Comparison of ENCODE assay signal across 11 cellular contexts in the genomic region with DNA sequence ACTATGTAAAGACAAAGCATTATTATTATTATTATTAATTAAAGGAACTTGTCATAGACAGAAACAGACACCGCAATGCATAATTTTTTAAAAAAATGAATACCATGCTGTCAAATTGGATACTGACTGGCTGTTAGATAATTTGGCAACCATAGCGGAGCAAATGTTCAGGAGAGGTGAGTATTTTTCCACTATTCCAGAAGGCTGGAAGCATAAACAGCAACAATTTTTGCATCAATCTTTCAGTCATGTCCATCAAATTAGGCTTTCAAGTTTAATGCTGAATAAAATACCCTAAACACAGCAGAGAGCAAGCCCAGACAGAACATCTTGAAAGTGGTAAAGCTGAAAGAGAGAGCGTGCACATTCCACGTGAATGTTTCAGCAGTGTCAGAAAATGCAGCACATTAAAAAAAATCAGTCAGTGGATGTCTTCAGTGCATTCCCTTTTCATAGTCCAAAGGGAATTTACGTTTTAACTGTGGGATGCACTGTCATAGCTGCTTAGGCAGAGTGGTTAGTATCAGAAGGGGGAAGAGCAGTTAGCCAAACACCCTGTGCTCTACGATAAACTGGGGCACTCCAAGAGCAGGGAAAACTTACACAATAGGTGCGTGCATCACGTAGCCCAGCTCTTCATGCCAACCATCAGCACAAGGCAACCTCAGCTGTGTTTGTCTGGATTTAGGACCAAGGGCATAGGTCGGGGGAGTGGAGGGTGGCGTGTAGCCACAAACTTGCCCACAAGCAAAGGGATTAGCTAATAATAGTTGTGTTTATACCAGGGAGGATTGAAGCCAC.
DNase-seq lines count a peak whose midpoint lies in the region; ATAC-seq and TF ChIP-seq lines count a peak whose summit lies in the region.
"Had no signal": no experiment of that assay in that cellular context is flagged by ENCODE, and none has a peak within 500 bp of the region (broad histone marks: within the 10 kb centered on the region; RNA-seq: fewer than 3 reads in every experiment).

No MANE protein-coding gene starts in this region.

- peak overlapping the region; percentile 11 for H4K91ac ChIP-seq in mesenchymal stem cell (ENCODE audit: low read length)

- no peak overlapping the region for H2BK5ac ChIP-seq in mesenchymal stem cell (ENCODE audit: low read depth, low read length, poor library complexity, severe bottlenecking)

- no peak overlapping the region for H2AFZ ChIP-seq in mesenchymal stem cell (ENCODE audit: low read depth, low read length)

- CTCF ChIA-PET in A673 (lab: Charles Lee) = interaction anchor here (1.4 kb wide), 1 partner anchor 20 kb away, joined by 5 read pairs; no protein-coding TSS in a partner anchor

- WGBS in mesenchymal stem cell = 71% methylated on average over 7 of the region's 10 CpGs

- no peak overlapping the region for H2AK5ac ChIP-seq in mesenchymal stem cell (ENCODE audit: low read length, severe bottlenecking)

- H2BK12ac ChIP-seq in mesenchymal stem cell (ENCODE audit: low read length in 2 of 2) = no peak overlapping the region

- H3K4me1 ChIP-seq in A673 (ENCODE audit: insufficient read depth, low read length, poor library complexity, severe bottlenecking) (peaks cover 13% of the 10 kb centered on the region), mesenchymal stem cell (ENCODE audit: control insufficient read depth, insufficient read depth, low read depth, low read length) (no peaks in the 10 kb centered on the region)

- POLR2A ChIA-PET in A673 (lab: Charles Lee; ENCODE audit: low non-redundant PET) = interaction anchor here (0.6 kb wide), 1 partner anchor 371 kb away, joined by 4 read pairs; no protein-coding TSS in a partner anchor

- TF ChIP-seq CTCF in A673 (conservative IDR thresholded peaks at IDR 0.05; ENCODE audit: low read depth, low read length) (no peak), dorsolateral prefrontal cortex (IDR thresholded peaks at IDR 0.05 in 54 of 56, conservative IDR thresholded peaks at IDR 0.05 in 2 of 56; ENCODE audit: low read depth in 1 of 56, partially characterized antibody in 56 of 56) (no peak)

- H3K9me3 ChIP-seq in A673 (ENCODE audit: low read depth, low read length, poor library complexity, severe bottlenecking) = peaks cover 9% of the 10 kb centered on the region
- H3K9me3 ChIP-seq in mesenchymal stem cell (ENCODE audit: control insufficient read depth, low read length) = peaks cover 4% of the 10 kb centered on the region

- H3K79me1 ChIP-seq in mesenchymal stem cell (replicated peaks; ENCODE audit: low read length, poor library complexity, severe bottlenecking) = no peaks in the 10 kb centered on the region

- H3K4me3 ChIP-seq in A673 (ENCODE audit: low read depth, low read length, poor library complexity, severe bottlenecking) (no peak overlapping the region), dorsolateral prefrontal cortex (peak overlapping the region in 12 of 59 donors; percentile 1 to 35 (median 18)), mesenchymal stem cell (ENCODE audit: insufficient read depth in 1 of 2, low read depth in 1 of 2, low read length in 2 of 2) (peak overlapping the region in 1 of 2 experiments; percentile 21)

- no peak overlapping the region for H2BK15ac ChIP-seq in mesenchymal stem cell (ENCODE audit: low read depth, poor library complexity, severe bottlenecking)

- no peak overlapping the region for H3K4me2 ChIP-seq in mesenchymal stem cell (ENCODE audit: low read length, poor library complexity, severe bottlenecking)

- H3K14ac ChIP-seq in mesenchymal stem cell (ENCODE audit: low read length in 2 of 2) = no peak overlapping the region

- H2BK120ac ChIP-seq in mesenchymal stem cell (ENCODE audit: low read depth, low read length) = no peak overlapping the region

- H3K18ac ChIP-seq in mesenchymal stem cell (ENCODE audit: low read depth in 1 of 2, low read length in 2 of 2) = peak overlapping the region in 1 of 2 experiments; percentile 19

- H3K27me3 ChIP-seq in A673 (replicated peaks; ENCODE audit: insufficient read depth, low read depth, low read length, poor library complexity) = no peaks in the 10 kb centered on the region
- no peaks in the 10 kb centered on the region for H3K27me3 ChIP-seq in dorsolateral prefrontal cortex
- H3K27me3 ChIP-seq in mesenchymal stem cell (ENCODE audit: control insufficient read depth in 1 of 2, insufficient read depth in 1 of 2, low read length in 2 of 2) = no peaks in the 10 kb centered on the region

- DNase-seq in A673 (ENCODE audit: low spot score) (no peak), NOMO-1 treated with DMSO at 0.1 percent for 48 hours (lab: John Stamatoyannopoulos, UW; ENCODE audit: unreplicated experiment) (peak; percentile 65), dorsolateral prefrontal cortex (peak in 2 of 10 donors; percentile 6 to 21), mesenchymal stem cell (peak; percentile 87), NCI-H1105 (lab: John Stamatoyannopoulos, UW) (no peak), D341Med (ENCODE audit: low spot score) (no peak), islet precursor cell (no peak)
- DNase-seq: NCI-H2029; stimulated activated CD4-positive, alpha-beta T cell treated with anti-CD3 and anti-CD28 coated beads, Interleukin-15, amount 100 ng/mL, for 24 hours; T-helper 1 cell had no signal

- H3K23ac ChIP-seq in mesenchymal stem cell (ENCODE audit: low read length in 2 of 2) = no peak overlapping the region

- H3K27ac ChIP-seq in A673 (ENCODE audit: low read depth, low read length, poor library complexity, severe bottlenecking) (peak overlapping the region; percentile 15), dorsolateral prefrontal cortex (peak overlapping the region in 42 of 59 donors; percentile 5 to 79 (median 48)), mesenchymal stem cell (ENCODE audit: low read length, poor library complexity, severe bottlenecking) (no peak overlapping the region)

- no TSS peak for BruUV-seq in A673 (replicated peaks; lab: Mats Ljungman, UMichigan)

- peak overlapping the region; percentile 36 for H3K9ac ChIP-seq in mesenchymal stem cell (ENCODE audit: low read length)

- H3K36me3 ChIP-seq in A673 (ENCODE audit: insufficient read depth, low read length, poor library complexity, severe bottlenecking) (no peaks in the 10 kb centered on the region), mesenchymal stem cell (ENCODE audit: control insufficient read depth in 1 of 2, insufficient read depth in 2 of 2, low read depth in 1 of 2, low read length in 2 of 2) (no peaks in the 10 kb centered on the region)

- ATAC-seq in HG03108 (IDR thresholded peaks at IDR 0.05; ENCODE audit: unreplicated experiment) = no peak

- no peak overlapping the region for H3K4ac ChIP-seq in mesenchymal stem cell (ENCODE audit: low read depth in 1 of 2, low read length in 2 of 2)

- intact Hi-C loops in A673 (cut with micrococcal nuclease; ENCODE audit: unreplicated experiment) = no loop called here
- intact Hi-C loops in dorsolateral prefrontal cortex (cut with DNase I) = no loop called here

- no peak overlapping the region for H4K8ac ChIP-seq in mesenchymal stem cell (ENCODE audit: low read length)

Comparison
In these comparisons a context has a peak if more than half of its experiments do, and no peak if none do; other contexts are left out.
1. DNase-seq: peak in NOMO-1 treated with DMSO at 0.1 percent for 48 hours (single experiment) and mesenchymal stem cell (single experiment); none in A673 (single experiment), NCI-H1105 (single experiment), D341Med (single experiment) and islet precursor cell (single experiment).